In the genomic region with DNA sequence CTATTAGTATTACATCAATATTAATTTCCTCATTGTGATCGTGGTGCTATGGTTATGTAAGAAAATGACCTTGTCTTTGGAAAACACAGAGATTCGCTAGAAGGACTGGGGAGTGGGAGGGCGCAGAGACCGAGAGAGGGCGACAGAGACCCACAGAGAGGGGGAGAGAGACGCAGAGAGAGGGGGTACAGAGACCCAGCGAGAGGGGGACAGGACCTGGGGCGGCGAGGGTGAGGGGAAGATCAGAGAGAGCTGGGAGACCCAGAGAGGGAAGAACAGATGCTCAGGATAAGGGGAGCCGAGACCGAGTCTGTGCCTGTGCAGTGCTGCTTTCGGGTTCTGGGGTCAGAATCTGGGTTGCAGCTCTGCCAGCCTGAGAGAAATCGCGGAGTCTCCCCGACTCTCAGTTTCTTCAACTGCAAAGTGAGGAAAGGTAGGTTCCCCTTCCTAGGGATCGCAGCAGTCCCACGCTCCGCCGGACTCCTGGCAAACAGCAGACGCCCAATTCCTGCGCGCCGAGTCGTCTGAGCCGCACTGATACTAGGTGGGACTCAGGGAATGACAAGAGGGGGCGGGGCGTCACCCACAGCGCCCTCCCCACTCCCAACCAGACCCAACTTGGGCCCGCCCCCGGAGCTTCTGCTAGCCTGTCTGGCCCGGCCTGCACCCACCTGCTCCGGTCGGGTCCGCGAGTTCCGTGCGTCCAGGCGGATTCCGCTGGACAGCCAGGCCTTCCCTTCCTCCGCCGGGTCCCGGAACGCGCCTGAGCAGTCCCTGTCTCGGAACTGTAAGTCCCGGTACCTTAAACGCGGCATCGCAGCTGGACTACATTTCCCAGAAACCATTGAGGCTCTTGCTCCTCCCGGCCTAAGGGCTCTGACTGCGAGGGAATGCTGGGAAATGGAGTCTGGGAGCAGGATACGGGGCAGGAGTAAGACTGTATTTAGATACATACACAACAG, we compare ENCODE assay signal across 8 cellular contexts. TPM values are rescaled to one million over a fixed set of nuclear protein-coding genes. Genes with fewer than 3 reads are reported as not detected.
DNase-seq lines count a peak whose midpoint lies in the region; ATAC-seq, FAIRE-seq and TF ChIP-seq lines count a peak whose summit lies in the region.

No MANE protein-coding gene starts in this region.

- ATAC-seq in HepG2 = peak; percentile 95

- peak overlapping the region; percentile 87 for H2AFZ ChIP-seq in HepG2 (ENCODE audit: low read length)

- no peaks in the 10 kb centered on the region for H3K27me3 ChIP-seq in HepG2 (ENCODE audit: control insufficient read depth in 1 of 2, insufficient read depth in 2 of 2, low read length in 2 of 2)

- TF ChIP-seq CTCF in HEK293 (tag by site-specific recombination; IDR thresholded peaks at IDR 0.05) = peak; percentile 96
- peak; percentile 94 for TF ChIP-seq CTCF in HepG2 (CRISPR knock-in tag; IDR thresholded peaks at IDR 0.05)

- H3K36me3 ChIP-seq in HEK293 (ENCODE audit: control insufficient read depth in 2 of 2, insufficient read depth in 1 of 2, low read length in 2 of 2) = no peaks in the 10 kb centered on the region
- no peaks in the 10 kb centered on the region for H3K36me3 ChIP-seq in HepG2 (replicated peaks in 1 of 2; ENCODE audit: control insufficient read depth in 1 of 2, insufficient read depth in 2 of 2, low read length in 2 of 2)

- H3K27ac ChIP-seq in HEK293 (ENCODE audit: extremely low read depth, low read depth, low read length) (peak overlapping the region; percentile 67; the same call in 1 of the 2 replicates), HepG2 (ENCODE audit: extremely low read length, insufficient read depth, low read length) (no peak overlapping the region)

- no peaks in the 10 kb centered on the region for H3K9me3 ChIP-seq in HEK293 (ENCODE audit: control insufficient read depth, insufficient read depth, low read depth, low read length)
- no peaks in the 10 kb centered on the region for H3K9me3 ChIP-seq in HepG2 (ENCODE audit: low read length)

- TF ChIP-seq RAD21 in HepG2 (CRISPR knock-in tag; IDR thresholded peaks at IDR 0.05) = peak; percentile 51; the same call in 1 of the 2 replicates

- BruUV-seq in HepG2 (replicated peaks; lab: Mats Ljungman, UMichigan) = no TSS peak

- H3K4me1 ChIP-seq in HEK293 (ENCODE audit: control insufficient read depth, insufficient read depth, low read length) (peaks cover 3% of the 10 kb centered on the region; the same call in 1 of the 2 replicates), HepG2 (ENCODE audit: insufficient read depth, low read length) (0 out of 2 replicates have a peak, but pooled peaks cover 6% of the 10 kb centered on the region)

- WGBS in HepG2 (ENCODE audit: low lambda C conversion rate) = 1% methylated on average over 21 of the region's 52 CpGs

- in situ Hi-C loops in HepG2 (cut with HindIII; ENCODE audit: extremely low pct_ligation_motif_present, low pct_unique_long_range_greater_than_20kb) = no loop called here

- TF ChIP-seq POLR2A in HepG2 (IDR thresholded peaks at IDR 0.05; ENCODE audit: insufficient read depth in 1 of 2, low read depth in 2 of 2, low read length in 2 of 2) (0 out of 4 replicates have a peak, but pooled peaks of 1 of the 2 experiments have one; percentile 42), GM12891 (IDR thresholded peaks at IDR 0.05; ENCODE audit: low read depth, low read length) (no peak)

- H3K4me3 ChIP-seq in HEK293 (ENCODE audit: low read depth, low read length) (peak overlapping the region; percentile 69), HepG2 (replicated peaks in 1 of 3; ENCODE audit: insufficient read depth in 1 of 3, low read depth in 2 of 3, low read length in 3 of 3) (peak overlapping the region; percentile 65 to 87 (median 65))

- CTCF ChIA-PET in HEK293 (lab: Yijun Ruan, JAX) (interaction anchor here (0.5 to 4.6 kb wide), 50 partner anchors 8 to 1061 kb away, joined by 3 to 35 read pairs (median 4); a partner anchor contains a TSS), HepG2 (lab: Yijun Ruan, JAX; ENCODE audit: low intra/inter-chr PET ratio, low total read pairs) (interaction anchor here (0.6 to 1.7 kb wide), 2 partner anchors 78 to 111 kb away, joined by 3 to 7 read pairs; no protein-coding TSS in a partner anchor)

- H4K20me1 ChIP-seq in HepG2 (ENCODE audit: insufficient read depth, low read length) = no peaks in the 10 kb centered on the region

- FAIRE-seq in HepG2 (lab: Jason Lieb, UNC) = peak; percentile 64
- no peak for FAIRE-seq in GM12891 (lab: Jason Lieb, UNC)

- peak overlapping the region; percentile 45 for H3K9ac ChIP-seq in HepG2 (ENCODE audit: insufficient read depth, low read depth, low read length)

- POLR2A ChIA-PET in HEK293 (lab: Yijun Ruan, JAX) (interaction anchor here (0.5 to 1.7 kb wide), 5 partner anchors 13 to 186 kb away, joined by 3 to 8 read pairs (median 3); a partner anchor contains a TSS), HepG2 (lab: Yijun Ruan, JAX) (interaction anchor here (0.8 to 2.1 kb wide), 4 partner anchors 55 to 181 kb away, joined by 3 to 5 read pairs (median 4); a partner anchor contains a TSS)

- H3K79me2 ChIP-seq in HepG2 (ENCODE audit: insufficient read depth, low read length) = no peaks in the 10 kb centered on the region

- peak overlapping the region; percentile 90 for H3K4me2 ChIP-seq in HepG2 (ENCODE audit: low read depth, low read length)

- intact Hi-C loops in HepG2 (cut with micrococcal nuclease; ENCODE audit: unreplicated experiment) = no loop called here

- DNase-seq in AG20443 (ENCODE audit: low spot score) (peak; percentile 83), NCI-H460 (ENCODE audit: extremely low read depth, low read depth) (peak; percentile 78), dermis blood vessel endothelial cell (peak; percentile 93), HepG2 (ENCODE audit: low spot score) (peak; percentile 86), GM12891 (ENCODE audit: insufficient read length, low spot score) (no peak)
- DNase-seq in activated CD4-positive, alpha-beta T cell treated with anti-CD3 and anti-CD28 coated beads, Interleukin-2, amount 50 U/mL, for 48 hours = peak; percentile 68 to 74
- peak; percentile 74 for DNase-seq in stimulated activated CD4-positive, alpha-beta T cell treated with anti-CD3 and anti-CD28 coated beads, Interleukin-2, amount 100 ng/mL, for 24 hours

- TF ChIP-seq EP300 in HepG2 (IDR thresholded peaks at IDR 0.05; ENCODE audit: low read depth in 2 of 2, low read length in 2 of 2) (no peak), HepG2 (CRISPR knock-in tag; IDR thresholded peaks at IDR 0.05; ENCODE audit: borderline replicate concordance) (no peak)

RNA-seq across cellular contexts. Expression of a gene that starts 15.3 kb away (rescaled TPM):
- total RNA-seq in NCI-H460 (2014; rRNA removed; shearing (Covaris generic)) = not detected in 2 replicates
- polyA plus RNA-seq in NCI-H460 (2014; cell fraction: nucleus; rRNA removed) = not detected in 2 replicates
- total RNA-seq in dermis blood vessel endothelial cell (not detected in 2 replicates), HepG2 (2016; rRNA removed; fragmentation: Illumina TruSeq; extraction: Trizol) (not detected in 2 replicates)
- not detected in 2 replicates for total RNA-seq in HepG2 (2016; cell fraction: cytosol; rRNA removed; fragmentation: Illumina TruSeq; extraction: Trizol; ENCODE audit: low read depth)
- not detected in 2 replicates for total RNA-seq in HepG2 (2016; cell fraction: insoluble cytoplasmic fraction; rRNA removed; fragmentation: Illumina TruSeq; extraction: Trizol)
- not detected in 2 replicates for total RNA-seq in HepG2 (2016; cell fraction: membrane; rRNA removed; fragmentation: Illumina TruSeq; extraction: Trizol)
- total RNA-seq in HepG2 (2016; cell fraction: nucleus; rRNA removed; fragmentation: Illumina TruSeq; extraction: Trizol) = not detected in 2 replicates
- not detected in 2 replicates for polyA plus RNA-seq in HepG2 (2011; rRNA removed)
- polyA plus RNA-seq in HepG2 (2011; cell fraction: cytosol; rRNA removed) = not detected in 2 replicates
- polyA plus RNA-seq in HepG2 (2011; cell fraction: nucleus; rRNA removed) = not detected in 2 replicates
- not detected in 2 replicates for polyA plus RNA-seq in HepG2 (2012)
- not detected in 2 replicates for polyA plus RNA-seq in HepG2 (2016; cell fraction: cytosol; fragmentation: Illumina TruSeq; extraction: Trizol; ENCODE audit: low read depth)
- polyA plus RNA-seq in HepG2 (2016; cell fraction: insoluble cytoplasmic fraction; fragmentation: Illumina TruSeq; extraction: Trizol; ENCODE audit: low read depth) = not detected in 2 replicates
- not detected in 2 replicates for polyA plus RNA-seq in HepG2 (2016; cell fraction: membrane; fragmentation: Illumina TruSeq; extraction: Trizol; ENCODE audit: low read depth)
- not detected in 2 replicates for polyA plus RNA-seq in HepG2 (2016; cell fraction: nucleus; fragmentation: Illumina TruSeq; extraction: Trizol; ENCODE audit: insufficient read depth, low read depth)
- not detected in 2 replicates for polyA minus RNA-seq in HepG2 (2011; rRNA and poly(A)+ RNA removed; ENCODE audit: low replicate concordance)
- not detected in 2 replicates for polyA minus RNA-seq in HepG2 (2011; cell fraction: cytosol; rRNA and poly(A)+ RNA removed)
- not detected in 2 replicates for polyA minus RNA-seq in HepG2 (2011; cell fraction: nucleus; rRNA and poly(A)+ RNA removed)
- not detected for polyA plus RNA-seq in GM12891 (2012; ENCODE audit: low read depth, missing spikeins)

RNA-seq across cellular contexts. Expression of a gene that starts 55.7 kb away (rescaled TPM):
- total RNA-seq in NCI-H460 (2014; rRNA removed; shearing (Covaris generic)) = 2.6 and 3.0 TPM in 2 replicates
- polyA plus RNA-seq in NCI-H460 (2014; cell fraction: nucleus; rRNA removed) = 5.3 and 9.5 TPM in 2 replicates
- total RNA-seq in dermis blood vessel endothelial cell (0.17 and 0.28 TPM in 2 replicates), HepG2 (2016; rRNA removed; fragmentation: Illumina TruSeq; extraction: Trizol) (5.5 and 6.4 TPM in 2 replicates)
- total RNA-seq in HepG2 (2016; cell fraction: cytosol; rRNA removed; fragmentation: Illumina TruSeq; extraction: Trizol; ENCODE audit: low read depth) = 0.53 and 0.61 TPM in 2 replicates
- total RNA-seq in HepG2 (2016; cell fraction: insoluble cytoplasmic fraction; rRNA removed; fragmentation: Illumina TruSeq; extraction: Trizol) = 4.9 and 6.5 TPM in 2 replicates
- 2.1 and 2.4 TPM in 2 replicates for total RNA-seq in HepG2 (2016; cell fraction: membrane; rRNA removed; fragmentation: Illumina TruSeq; extraction: Trizol)
- 4.0 and 5.6 TPM in 2 replicates for total RNA-seq in HepG2 (2016; cell fraction: nucleus; rRNA removed; fragmentation: Illumina TruSeq; extraction: Trizol)
- polyA plus RNA-seq in HepG2 (2011; rRNA removed) = 5.8 and 8.0 TPM in 2 replicates
- 5.0 and 5.4 TPM in 2 replicates for polyA plus RNA-seq in HepG2 (2011; cell fraction: cytosol; rRNA removed)
- polyA plus RNA-seq in HepG2 (2011; cell fraction: nucleus; rRNA removed) = 15.1 and 15.8 TPM in 2 replicates
- polyA plus RNA-seq in HepG2 (2012) = 5.1 and 8.9 TPM in 2 replicates
- polyA plus RNA-seq in HepG2 (2016; cell fraction: cytosol; fragmentation: Illumina TruSeq; extraction: Trizol; ENCODE audit: low read depth) = 0.88 and 1.1 TPM in 2 replicates
- 6.6 and 11.4 TPM in 2 replicates for polyA plus RNA-seq in HepG2 (2016; cell fraction: insoluble cytoplasmic fraction; fragmentation: Illumina TruSeq; extraction: Trizol; ENCODE audit: low read depth)
- polyA plus RNA-seq in HepG2 (2016; cell fraction: membrane; fragmentation: Illumina TruSeq; extraction: Trizol; ENCODE audit: low read depth) = 1.4 and 1.7 TPM in 2 replicates
- 14.3 and 14.6 TPM in 2 replicates for polyA plus RNA-seq in HepG2 (2016; cell fraction: nucleus; fragmentation: Illumina TruSeq; extraction: Trizol; ENCODE audit: insufficient read depth, low read depth)
- polyA minus RNA-seq in HepG2 (2011; rRNA and poly(A)+ RNA removed; ENCODE audit: low replicate concordance) = 22.4 TPM in 1 of 2 replicates, not detected in the other
- 11.9 and 12.9 TPM in 2 replicates for polyA minus RNA-seq in HepG2 (2011; cell fraction: cytosol; rRNA and poly(A)+ RNA removed)
- 9.0 TPM in 2 replicates for polyA minus RNA-seq in HepG2 (2011; cell fraction: nucleus; rRNA and poly(A)+ RNA removed)
- polyA plus RNA-seq in GM12891 (2012; ENCODE audit: low read depth, missing spikeins) = 0.21 TPM
